Comparison of ENCODE assay signal across 24 cellular contexts in the genomic region with DNA sequence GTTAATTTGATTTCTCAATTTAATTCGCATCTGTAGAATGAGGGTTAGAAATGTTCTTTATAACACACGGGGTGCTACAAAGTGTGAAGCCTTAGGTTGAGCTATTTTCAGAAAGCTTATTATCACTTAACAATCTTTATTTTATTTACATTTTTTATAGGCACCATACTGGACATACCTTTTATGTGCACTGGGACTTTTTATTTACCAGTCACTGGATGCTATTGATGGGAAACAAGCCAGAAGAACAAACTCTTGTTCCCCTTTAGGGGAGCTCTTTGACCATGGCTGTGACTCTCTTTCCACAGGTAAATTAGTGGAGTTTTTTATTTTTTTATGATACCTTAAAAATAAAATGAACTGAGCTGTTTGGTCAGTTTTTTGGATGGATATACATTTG. TPM values are rescaled to one million over a fixed set of nuclear protein-coding genes. Genes with fewer than 3 reads are reported as not detected.
DNase-seq lines count a peak whose midpoint lies in the region; ATAC-seq and TF ChIP-seq lines count a peak whose summit lies in the region.
"Had no signal": no experiment of that assay in that cellular context is flagged by ENCODE, and none has a peak within 500 bp of the region (broad histone marks: within the 10 kb centered on the region; RNA-seq: fewer than 3 reads in every experiment).

No MANE protein-coding gene starts in this region.

- no TSS peak for BruUV-seq in PC-3 (replicated peaks; lab: Mats Ljungman, UMichigan)

- TF ChIP-seq POLR2A in adrenal gland (IDR thresholded peaks at IDR 0.05) (no peak), testis (IDR thresholded peaks at IDR 0.05) (no peak)

- H3K4me2 ChIP-seq in PC-3 (ENCODE audit: low read length): no peak overlapping the region

- peaks cover 4% of the 10 kb centered on the region; the same call in 1 of the 2 replicates for H4K20me1 ChIP-seq in PC-3 (ENCODE audit: low read length)

- H3K27me3 ChIP-seq in PC-3 (ENCODE audit: low read length): no peaks in the 10 kb centered on the region
- H3K27me3 ChIP-seq in adrenal gland: no peaks in the 10 kb centered on the region
- H3K27me3 ChIP-seq in testis: no peaks in the 10 kb centered on the region
- H3K27me3 ChIP-seq: ovary, spleen, thyroid gland had no signal

- CTCF ChIA-PET in PC-3 (lab: Charles Lee): interaction anchor here (0.6 kb wide), 1 partner anchor 12 kb away, joined by 3 read pairs; no protein-coding TSS in a partner anchor

- no peak overlapping the region for H3K27ac ChIP-seq in PC-3 (ENCODE audit: low read length)
- H3K27ac ChIP-seq in adrenal gland: peak overlapping the region in 3 of 5 donors; percentile 56 to 81 (median 74)
- peak overlapping the region; percentile 22 to 76 for H3K27ac ChIP-seq in testis
- H3K27ac ChIP-seq in substantia nigra (ENCODE audit: low read depth, low read length, poor library complexity, severe bottlenecking): no peak overlapping the region

- H3K4me1 ChIP-seq in PC-3 (ENCODE audit: insufficient read depth, low read length) (peaks cover 3% of the 10 kb centered on the region), adrenal gland (replicated peaks in 1 of 2) (peaks cover 13 to 53% of the 10 kb centered on the region in 2 donors), mucosa of descending colon (ENCODE audit: low read depth) (peaks cover 25% of the 10 kb centered on the region), testis (peaks cover 14% of the 10 kb centered on the region)

- H3K9ac ChIP-seq in PC-3 (ENCODE audit: low read length): no peak overlapping the region

- H3K79me2 ChIP-seq in PC-3 (ENCODE audit: low read length): peaks cover 13% of the 10 kb centered on the region

- H3K4me3 ChIP-seq in PC-3 (ENCODE audit: low read length) (no peak overlapping the region), adrenal gland (no peak overlapping the region), mucosa of descending colon (no peak overlapping the region), testis (no peak overlapping the region)
- H3K4me3 ChIP-seq: ovary, spleen, thyroid gland had no signal

- POLR2A ChIA-PET in PC-3 (lab: Charles Lee; ENCODE audit: unreplicated experiment): no interaction called here

- DNase-seq in PC-3: no peak
- DNase-seq in adrenal gland: no peak
- DNase-seq in mucosa of descending colon: no peak
- DNase-seq in testis: no peak
- no peak for DNase-seq in substantia nigra (lab: John Stamatoyannopoulos, UW)
- DNase-seq in nucleus accumbens (lab: John Stamatoyannopoulos, UW): no peak
- no peak for DNase-seq in amniotic stem cell (lab: John Stamatoyannopoulos, UW)
- DNase-seq: activated CD4-positive, alpha-beta T cell treated with anti-CD3 and anti-CD28 coated beads for 48 hours; activated CD8-positive, alpha-beta memory T cell treated with anti-CD3 and anti-CD28 coated beads for 24 hours; activated T-cell treated with anti-CD3 and anti-CD28 coated beads for 4 hours; effector memory CD4-positive, alpha-beta T cell; H7; NCI-H1417; NCI-H2029 treated with DMSO at 0.1 percent for 48 hours; NCI-H2227 treated with DMSO at 0.1 percent for 48 hours; NCI-H526; SIG-M5; spleen; stimulated activated CD4-positive, alpha-beta T cell treated with anti-CD3 and anti-CD28 coated beads, Interleukin-2, amount 100 ng/mL, for 24 hours had no signal

- TF ChIP-seq CTCF in PC-3 (conservative IDR thresholded peaks at IDR 0.05; ENCODE audit: low read depth, low read length): no peak
- no peak for TF ChIP-seq CTCF in adrenal gland (IDR thresholded peaks at IDR 0.05)
- no peak for TF ChIP-seq CTCF in mucosa of descending colon (IDR thresholded peaks at IDR 0.05)
- TF ChIP-seq CTCF in testis (IDR thresholded peaks at IDR 0.05): no peak

- intact Hi-C loops in PC-3 (cut with micrococcal nuclease): no loop called here
- intact Hi-C loops in adrenal gland (cut with DNase I): no loop called here
- intact Hi-C loops in mucosa of descending colon (cut with DNase I, micrococcal nuclease): no loop called here
- intact Hi-C loops in testis (cut with DNase I; ENCODE audit: low total_unique reads): no loop called here

- H3K36me3 ChIP-seq in PC-3 (ENCODE audit: low read depth, low read length) (no peaks in the 10 kb centered on the region), adrenal gland (replicated peaks in 1 of 2) (no peaks in the 10 kb centered on the region), mucosa of descending colon (ENCODE audit: low read depth) (no peaks in the 10 kb centered on the region), testis (ENCODE audit: low read depth, missing control alignments) (no peaks in the 10 kb centered on the region)
- H3K36me3 ChIP-seq: ovary, thyroid gland had no signal

- no peak overlapping the region for H2AFZ ChIP-seq in PC-3 (ENCODE audit: low read length)

- no peaks in the 10 kb centered on the region for H3K9me2 ChIP-seq in PC-3 (replicated peaks; ENCODE audit: low read length)

- H3K9me3 ChIP-seq in PC-3 (ENCODE audit: low read length) (no peaks in the 10 kb centered on the region), adrenal gland (replicated peaks in 1 of 3) (peaks cover 0 to 5% (median 0%) of the 10 kb centered on the region in 3 donors), mucosa of descending colon (no peaks in the 10 kb centered on the region), testis (no peaks in the 10 kb centered on the region)
- H3K9me3 ChIP-seq: Caco-2, ovary, spleen, thyroid gland had no signal

- no peaks in the 10 kb centered on the region for H3F3A ChIP-seq in PC-3 (ENCODE audit: low read length, unreplicated experiment)

- ATAC-seq in PC-3: peak; percentile 27; the same call in 1 of the 2 replicates
- ATAC-seq in mucosa of descending colon: peak; percentile 46
- ATAC-seq: natural killer cell treated with Interleukin-12 subunit alpha and Interleukin-12 subunit beta and Interleukin-15 and Interleukin-18, amount 100 ng/mL, for 72 hours had no signal

- 84 to 88% (median 86%) methylated on average over 2 of the region's 2 CpGs for WGBS in adrenal gland, 4 donors
- 70 to 73% methylated on average over 2 of the region's 2 CpGs for WGBS in testis, 2 donors

RNA-seq across cellular contexts. Expression of gene CHPT1, which starts 16.5 kb away (rescaled TPM):
- total RNA-seq in PC-3 (2014; rRNA removed) (55.3 and 56.2 TPM in 2 replicates), adrenal gland (100 to 1,000 TPM in 3 of 8 donors, 10 to 100 TPM in 5; 70.9 to 190 (median 90.6) TPM), mucosa of descending colon (10 to 100 TPM; 86.7 to 98.2 (median 97.2) TPM), testis (100 to 1,000 TPM; 154 to 267 TPM)
- polyA plus RNA-seq in adrenal gland (100 to 1,000 TPM in 1 of 3 donors, 10 to 100 TPM in 2; 20.4 to 143 (median 34.4) TPM), testis (ENCODE audit: insufficient read depth, low read depth, low replicate concordance) (150 TPM)

RNA-seq across cellular contexts. Expression of gene SYCP3, which starts 25.3 kb away (rescaled TPM):
- not detected in 2 replicates for total RNA-seq in PC-3 (2014; rRNA removed)
- total RNA-seq in adrenal gland: under 1 TPM in 1 of 8 donors, not detected in 7; 0.20 TPM
- under 1 TPM in 2 of 3 donors, not detected in 1; 0.16 to 0.37 TPM for polyA plus RNA-seq in adrenal gland
- under 1 TPM in 2 of 3 donors, not detected in 1; 0.07 to 0.28 TPM for total RNA-seq in mucosa of descending colon
- total RNA-seq in testis: 10 to 100 TPM; 42.4 to 69.4 TPM
- 127 TPM for polyA plus RNA-seq in testis (ENCODE audit: insufficient read depth, low read depth, low replicate concordance)
- total RNA-seq: G401, H7, ovary had no signal

Comparison
In these comparisons a context has a peak if more than half of its experiments do, and no peak if none do; other contexts are left out.
1. H3K27ac ChIP-seq: peak in adrenal gland (3 of 5) and testis (2 of 2); none in PC-3 (single experiment) and substantia nigra (single experiment).
2. RNA of gene SYCP3, which starts 25.3 kb away (total RNA-seq): 42.4 to 69.4 TPM in testis; 0.07 to 0.28 TPM in mucosa of descending colon, 0.20 TPM in adrenal gland and not detected in PC-3; every median in the first group is over 10 times any median in the second.